ENCODE assay signal across 8 cellular contexts in the genomic region with DNA sequence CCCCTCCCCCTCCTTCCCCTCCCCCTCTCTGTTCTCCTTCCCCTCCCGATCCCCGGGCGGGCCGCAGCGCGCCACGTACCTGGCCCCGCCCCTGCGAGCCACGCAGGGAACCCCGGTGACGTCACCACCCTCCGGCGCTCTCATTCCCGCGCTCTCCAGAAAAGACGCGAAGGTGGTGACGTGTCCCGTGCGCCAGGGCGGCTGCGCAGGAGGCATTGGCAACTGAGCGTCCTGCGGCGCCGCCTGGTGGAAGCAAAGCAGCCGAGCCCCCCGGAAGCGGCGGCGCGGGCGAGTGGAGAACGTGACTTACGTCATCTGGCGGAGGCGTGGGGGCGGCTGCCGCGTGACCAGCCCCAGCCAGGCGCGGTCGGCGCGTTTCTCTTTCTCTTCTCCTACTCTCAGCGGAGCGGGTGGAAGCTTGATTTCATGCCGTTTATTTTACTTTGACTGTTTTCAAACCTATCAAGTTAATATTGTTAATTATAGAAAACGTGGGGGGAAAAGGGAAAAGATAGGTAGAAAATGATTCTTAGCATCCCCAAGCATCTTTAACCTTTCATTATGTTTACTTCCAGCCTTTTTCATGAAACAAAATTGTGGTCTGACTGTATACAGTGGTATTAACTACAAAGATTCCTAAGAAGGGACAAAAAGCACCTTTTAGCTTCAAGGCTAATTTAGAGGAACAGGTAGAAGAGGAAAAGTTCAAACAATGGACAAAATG. TPM values are rescaled to one million over a fixed set of nuclear protein-coding genes. Genes with fewer than 3 reads are reported as not detected.
DNase-seq lines count a peak whose midpoint lies in the region; ATAC-seq, FAIRE-seq and TF ChIP-seq lines count a peak whose summit lies in the region.

No MANE protein-coding gene starts in this region.

- FAIRE-seq in GM12891 (lab: Jason Lieb, UNC), result peak; percentile 96

- no peaks in the 10 kb centered on the region for H3K9me3 ChIP-seq in SU-DHL-6 (ENCODE audit: insufficient read depth, low read length)

- TF ChIP-seq CTCF in SU-DHL-6 (IDR thresholded peaks at IDR 0.05; ENCODE audit: insufficient read depth, low read length, poor library complexity, severe bottlenecking), result peak; percentile 83
- TF ChIP-seq CTCF in type B pancreatic cell (conservative IDR thresholded peaks at IDR 0.05), result peak; percentile 95

- TF ChIP-seq POLR2A in GM12891 (IDR thresholded peaks at IDR 0.05; ENCODE audit: low read depth, low read length), result no peak

- H3K36me3 ChIP-seq in SU-DHL-6 (ENCODE audit: low read length), result no peaks in the 10 kb centered on the region

- H3K4me1 Mint-ChIP-seq in activated naive CD8-positive, alpha-beta T cell treated with anti-CD3 and anti-CD28 coated beads, Interleukin-2, amount 50 U/mL, for 24 hours, result peaks cover 73% of the 10 kb centered on the region
- H3K4me1 Mint-ChIP-seq in type B pancreatic cell (ENCODE audit: unreplicated experiment), result peaks cover 32% of the 10 kb centered on the region

- intact Hi-C loops in cardiac septum (cut with DNase I), result loop anchor here (1.0 to 10.0 kb wide), 4 partner anchors 48 to 318 kb away; partner anchors contain the start of genes C2orf42 and GMCL1

- no peaks in the 10 kb centered on the region for H4K20me1 ChIP-seq in SU-DHL-6 (ENCODE audit: low read depth, low read length)

- H3K9ac ChIP-seq in SU-DHL-6 (ENCODE audit: low read length), result peak overlapping the region; percentile 74

- H3K4me3 Mint-ChIP-seq in activated naive CD8-positive, alpha-beta T cell treated with anti-CD3 and anti-CD28 coated beads, Interleukin-2, amount 50 U/mL, for 24 hours, result peak overlapping the region; percentile 83
- peak overlapping the region; percentile 87 for H3K4me3 Mint-ChIP-seq in type B pancreatic cell

- H3K79me2 ChIP-seq in SU-DHL-6 (ENCODE audit: insufficient read depth, low read length), result no peaks in the 10 kb centered on the region

- H3K27ac ChIP-seq in SU-DHL-6 (ENCODE audit: low read depth, low read length), result peak overlapping the region; percentile 73

- peak overlapping the region; percentile 92 for H3K4me2 ChIP-seq in SU-DHL-6 (ENCODE audit: low read depth, low read length, poor library complexity, severe bottlenecking)

- DNase-seq in GM12891 (ENCODE audit: insufficient read length, low spot score), result peak; percentile 87
- peak; percentile 100 for DNase-seq in NCI-H1417 (lab: John Stamatoyannopoulos, UW)
- DNase-seq in activated naive CD8-positive, alpha-beta T cell treated with anti-CD3 and anti-CD28 coated beads, Interleukin-2, amount 50 U/mL, for 24 hours, result peak; percentile 100
- peak; percentile 99 for DNase-seq in cardiac septum (ENCODE audit: low spot score)
- DNase-seq in pons (ENCODE audit: low spot score), result peak; percentile 97
- DNase-seq in type B pancreatic cell (ENCODE audit: extremely low spot score, unreplicated experiment), result peak; percentile 100

- no peaks in the 10 kb centered on the region for H3K9me2 ChIP-seq in SU-DHL-6 (replicated peaks; ENCODE audit: insufficient read depth, low read length)

- H2AFZ ChIP-seq in SU-DHL-6 (ENCODE audit: low read depth, low read length, severe bottlenecking), result no peak overlapping the region

- H3K4me3 ChIP-seq in SU-DHL-6 (ENCODE audit: insufficient read depth, low read length, poor library complexity, severe bottlenecking), result peak overlapping the region; percentile 54

- peaks cover 2% of the 10 kb centered on the region for H3K27me3 Mint-ChIP-seq in activated naive CD8-positive, alpha-beta T cell treated with anti-CD3 and anti-CD28 coated beads, Interleukin-2, amount 50 U/mL, for 24 hours
- H3K27me3 Mint-ChIP-seq in type B pancreatic cell, result peaks cover 3% of the 10 kb centered on the region

- H3K9me3 Mint-ChIP-seq in activated naive CD8-positive, alpha-beta T cell treated with anti-CD3 and anti-CD28 coated beads, Interleukin-2, amount 50 U/mL, for 24 hours, result no peaks in the 10 kb centered on the region
- H3K9me3 Mint-ChIP-seq in type B pancreatic cell, result peaks cover 6% of the 10 kb centered on the region

- peaks cover 16% of the 10 kb centered on the region; the same call in 1 of the 2 replicates for H3F3A ChIP-seq in SU-DHL-6 (ENCODE audit: insufficient read depth)

- peak; percentile 85 for ATAC-seq in HG02798 (IDR thresholded peaks at IDR 0.05; ENCODE audit: poor library complexity, unreplicated experiment)
- peak; percentile 74 for ATAC-seq in activated naive CD8-positive, alpha-beta T cell treated with anti-CD3 and anti-CD28 coated beads, Interleukin-2, amount 50 U/mL, for 24 hours

- H3K36me3 Mint-ChIP-seq in activated naive CD8-positive, alpha-beta T cell treated with anti-CD3 and anti-CD28 coated beads, Interleukin-2, amount 50 U/mL, for 24 hours (ENCODE audit: low read depth), result peaks cover 1% of the 10 kb centered on the region
- H3K36me3 Mint-ChIP-seq in type B pancreatic cell, result peaks cover 4% of the 10 kb centered on the region

- peak overlapping the region; percentile 99 for H3K27ac Mint-ChIP-seq in activated naive CD8-positive, alpha-beta T cell treated with anti-CD3 and anti-CD28 coated beads, Interleukin-2, amount 50 U/mL, for 24 hours
- peak overlapping the region; percentile 97 for H3K27ac Mint-ChIP-seq in type B pancreatic cell

- no peaks in the 10 kb centered on the region for H3K27me3 ChIP-seq in SU-DHL-6 (ENCODE audit: low read length)

TF ChIP-seq in GM12891, 5 proteins besides CTCF, POLR2A, EP300 and RAD21:
- TF ChIP-seq TAF1 (IDR thresholded peaks at IDR 0.05; ENCODE audit: low read depth, low read length), result peak; percentile 88; the same call in 1 of the 2 replicates
- TF ChIP-seq POU2F2 (IDR thresholded peaks at IDR 0.05; ENCODE audit: low read depth, low read length), result 0 out of 2 replicates have a peak, but pooled peaks have one; percentile 49
- no peak for TF ChIP-seq POLR2AphosphoS5 (IDR thresholded peaks at IDR 0.05; ENCODE audit: low read depth, low read length)
- peak; percentile 90 for TF ChIP-seq PAX5 (IDR thresholded peaks at IDR 0.05; ENCODE audit: insufficient read depth, low read length, severe bottlenecking)
- TF ChIP-seq SPI1 (IDR thresholded peaks at IDR 0.05; ENCODE audit: low read depth, low read length), result no peak

RNA-seq across cellular contexts. Expression of gene C2orf42, which starts 48.1 kb away (rescaled TPM):
- 7.6 TPM for polyA plus RNA-seq in GM12891 (2012; ENCODE audit: low read depth, missing spikeins)
- total RNA-seq in cardiac septum, result 12.3 TPM
- 15.5 and 18.8 TPM in 2 replicates for total RNA-seq in type B pancreatic cell (ENCODE audit: low replicate concordance)

RNA-seq across cellular contexts. Expression of gene PCBP1, which starts 55.5 kb away (rescaled TPM):
- polyA plus RNA-seq in GM12891 (2012; ENCODE audit: low read depth, missing spikeins), result 235 TPM
- total RNA-seq in cardiac septum, result 223 TPM
- total RNA-seq in type B pancreatic cell (ENCODE audit: low replicate concordance), result 316 and 349 TPM in 2 replicates

Comparison
In these comparisons a context has a peak if more than half of its experiments do, and no peak if none do; other contexts are left out.
1. Peak in every context shown above with its lines: DNase-seq, ATAC-seq, H3K4me3 ChIP-seq and H3K27ac ChIP-seq.